ENCODE assay signal across 8 cellular contexts in genomic region chrX:9708923-9709553, GRCh38. TPM values are rescaled to one million over a fixed set of nuclear protein-coding genes. Genes with fewer than 3 reads are reported as not detected.
DNase-seq lines count a peak whose midpoint lies in the region; ATAC-seq and TF ChIP-seq lines count a peak whose summit lies in the region.

No MANE protein-coding gene starts in this region.

- H3K4me3 ChIP-seq in dorsolateral prefrontal cortex (no peak overlapping the region), lung (no peak overlapping the region)

- H3K27ac Mint-ChIP-seq in activated CD4-positive, alpha-beta memory T cell treated with anti-CD3 and anti-CD28 coated beads, Interleukin-2, amount 10 ng/mL, durations not matched to agents 7 days and 5 days, result peak overlapping the region; percentile 12

- peaks cover 2 to 11% of the 10 kb centered on the region in 2 donors for H3K36me3 ChIP-seq in lung (ENCODE audit: control insufficient read depth in 2 of 2, insufficient read depth in 2 of 2, low read length in 2 of 2)

- no peak overlapping the region for H3K4me3 Mint-ChIP-seq in activated CD4-positive, alpha-beta memory T cell treated with anti-CD3 and anti-CD28 coated beads, Interleukin-2, amount 10 ng/mL, durations not matched to agents 7 days and 5 days

- peaks cover 0 to 6% of the 10 kb centered on the region in 2 donors for H3K9me3 ChIP-seq in lung (ENCODE audit: control insufficient read depth in 2 of 2, insufficient read depth in 1 of 2, low read length in 1 of 2)

- POLR2A ChIA-PET in activated CD4-positive, alpha-beta memory T cell treated with anti-CD3 and anti-CD28 coated beads, Interleukin-2, amount 10 ng/mL, durations not matched to agents 7 days and 5 days (lab: Charles Lee), result no interaction called here

- intact Hi-C loops in dorsolateral prefrontal cortex (cut with DNase I), result loop anchor here (2.0 to 10.0 kb wide), 6 partner anchors 164 to 892 kb away; partner anchors contain the start of gene TBL1X (in 1 of the 2)

- 31 to 35% methylated on average over 17 of the region's 17 CpGs for WGBS in lung, 2 donors

- H3K9me3 Mint-ChIP-seq in activated CD4-positive, alpha-beta memory T cell treated with anti-CD3 and anti-CD28 coated beads, Interleukin-2, amount 10 ng/mL, durations not matched to agents 7 days and 5 days, result no peaks in the 10 kb centered on the region

- no peaks in the 10 kb centered on the region for H3K27me3 Mint-ChIP-seq in activated CD4-positive, alpha-beta memory T cell treated with anti-CD3 and anti-CD28 coated beads, Interleukin-2, amount 10 ng/mL, durations not matched to agents 7 days and 5 days

- H3K27ac ChIP-seq in dorsolateral prefrontal cortex, result no peak overlapping the region
- H3K27ac ChIP-seq in lung (ENCODE audit: low read depth in 1 of 2, low read length in 1 of 2), result no peak overlapping the region

- H3K4me1 Mint-ChIP-seq in activated CD4-positive, alpha-beta memory T cell treated with anti-CD3 and anti-CD28 coated beads, Interleukin-2, amount 10 ng/mL, durations not matched to agents 7 days and 5 days, result peaks cover 7% of the 10 kb centered on the region

- TF ChIP-seq CTCF in dorsolateral prefrontal cortex (IDR thresholded peaks at IDR 0.05 in 54 of 56, conservative IDR thresholded peaks at IDR 0.05 in 2 of 56; ENCODE audit: low read depth in 1 of 56, partially characterized antibody in 56 of 56), result peak; percentile 66 to 93 (median 86)
- peak; percentile 86 for TF ChIP-seq CTCF in lung (IDR thresholded peaks at IDR 0.05; ENCODE audit: control extremely low read depth, extremely low read depth)

- peaks cover 39% of the 10 kb centered on the region for H3K36me3 Mint-ChIP-seq in activated CD4-positive, alpha-beta memory T cell treated with anti-CD3 and anti-CD28 coated beads, Interleukin-2, amount 10 ng/mL, durations not matched to agents 7 days and 5 days (ENCODE audit: low read depth)

- H3K4me1 ChIP-seq in lung (ENCODE audit: control insufficient read depth in 2 of 2, insufficient read depth in 2 of 2, low read length in 2 of 2), result no peaks in the 10 kb centered on the region

- ATAC-seq in GM19023 (IDR thresholded peaks at IDR 0.05; ENCODE audit: unreplicated experiment) (peak; percentile 94), HG03432 (IDR thresholded peaks at IDR 0.05; ENCODE audit: unreplicated experiment) (peak; percentile 95), lung (ENCODE audit: insufficient read depth, low FRiP score) (peak; percentile 91)

- H3K27me3 ChIP-seq in dorsolateral prefrontal cortex, result peaks cover 0 to 17% (median 0%) of the 10 kb centered on the region in 45 donors
- H3K27me3 ChIP-seq in lung (ENCODE audit: control insufficient read depth, insufficient read depth), result no peaks in the 10 kb centered on the region

- DNase-seq in Ammon's horn (ENCODE audit: low spot score), result peak; percentile 79
- DNase-seq in NCI-H748 (lab: John Stamatoyannopoulos, UW; ENCODE audit: unreplicated experiment), result peak; percentile 75
- DNase-seq in activated CD4-positive, alpha-beta memory T cell treated with anti-CD3 and anti-CD28 coated beads, Interleukin-2, amount 10 ng/mL, durations not matched to agents 7 days and 5 days, result peak; percentile 77
- DNase-seq in dorsolateral prefrontal cortex, result peak; percentile 62 to 84 (median 74)
- DNase-seq in lung (ENCODE audit: low spot score), result peak; percentile 77
- peak; percentile 46 for DNase-seq in stimulated activated CD8-positive, alpha-beta memory T cell treated with anti-CD3 and anti-CD28 coated beads, Interleukin-15, amount 100 ng/mL, for 1 hour (ENCODE audit: low read depth)

- CTCF ChIA-PET in activated CD4-positive, alpha-beta memory T cell treated with anti-CD3 and anti-CD28 coated beads, Interleukin-2, amount 10 ng/mL, durations not matched to agents 7 days and 5 days (lab: Charles Lee), result interaction anchor here (0.7 kb wide), 1 partner anchor 179 kb away, joined by 4 read pairs; no protein-coding TSS in a partner anchor

RNA-seq across cellular contexts. Expression of gene GPR143, which starts 56.6 kb away (rescaled TPM):
- not detected for total RNA-seq in activated CD4-positive, alpha-beta memory T cell treated with anti-CD3 and anti-CD28 coated beads, Interleukin-2, amount 10 ng/mL, durations not matched to agents 7 days and 5 days
- total RNA-seq in dorsolateral prefrontal cortex (10 to 100 TPM in 2 of 120 experiments, 1 to 10 TPM in 118; 1.2 to 14.4 (median 5.0) TPM), lung (1 to 10 TPM; 1.3 to 2.7 TPM)
- polyA plus RNA-seq in lung, result 1 to 10 TPM in 1 of 2 donors, under 1 TPM in 1; 0.77 to 1.6 TPM
